8 cellular contexts compared by ENCODE assay signal in genomic region chr9:94259077-94259847, GRCh38. TPM values are rescaled to one million over a fixed set of nuclear protein-coding genes. Genes with fewer than 3 reads are reported as not detected.
A peak's percentile ranks its signal among the peaks of the same experiment; 100 is the strongest.
DNase-seq lines count a peak whose midpoint lies in the region; ATAC-seq and TF ChIP-seq lines count a peak whose summit lies in the region.

TSS of gene ZNF169 (plus strand) at chr9:94259298. CDS start at chr9:94278813, 19,515 bp downstream.

- peaks cover 36% of the 10 kb centered on the region for H3K4me1 Mint-ChIP-seq in activated CD4-positive, alpha-beta memory T cell treated with anti-CD3 and anti-CD28 coated beads for 36 hours (ENCODE audit: low read depth)

- H3K27ac Mint-ChIP-seq in activated CD4-positive, alpha-beta memory T cell treated with anti-CD3 and anti-CD28 coated beads for 36 hours = peak within 1 kb of the TSS; percentile 92

- H3K4me3 ChIP-seq in ectodermal cell (ENCODE audit: insufficient read depth, low read depth, low read length) = peak within 1 kb of the TSS; percentile 82
- H3K4me3 ChIP-seq in lower lobe of right lung = peak within 1 kb of the TSS; percentile 97

- ATAC-seq in GM19328 (IDR thresholded peaks at IDR 0.05; ENCODE audit: unreplicated experiment) (peak; percentile 100), HG03469 (IDR thresholded peaks at IDR 0.05; ENCODE audit: unreplicated experiment) (peak; percentile 98), lower lobe of right lung (peak; percentile 100)

- intact Hi-C loops in activated CD4-positive, alpha-beta memory T cell treated with anti-CD3 and anti-CD28 coated beads for 36 hours (cut with micrococcal nuclease) = loop anchor here (2.0 kb wide), 1 partner anchor 92 kb away; no protein-coding TSS in a partner anchor
- intact Hi-C loops in lower lobe of right lung (cut with DNase I) = no loop called here

- TF ChIP-seq CTCF in C4-2B (conservative IDR thresholded peaks at IDR 0.05) (no peak), lower lobe of right lung (IDR thresholded peaks at IDR 0.05) (no peak)

- H3K36me3 ChIP-seq in ectodermal cell (ENCODE audit: control insufficient read depth, insufficient read depth, low read length) = peaks cover 3% of the 10 kb centered on the region
- no peaks in the 10 kb centered on the region for H3K36me3 ChIP-seq in lower lobe of right lung

- H3K4me1 ChIP-seq in ectodermal cell (ENCODE audit: control insufficient read depth, insufficient read depth, low read length) (no peaks in the 10 kb centered on the region), lower lobe of right lung (peaks cover 15% of the 10 kb centered on the region)

- H3K27me3 ChIP-seq in ectodermal cell (ENCODE audit: control insufficient read depth, insufficient read depth, low read length, poor library complexity, severe bottlenecking) = no peaks in the 10 kb centered on the region
- H3K27me3 ChIP-seq in lower lobe of right lung (ENCODE audit: low read depth) = no peaks in the 10 kb centered on the region

- H3K36me3 Mint-ChIP-seq in activated CD4-positive, alpha-beta memory T cell treated with anti-CD3 and anti-CD28 coated beads for 36 hours = peaks cover 10% of the 10 kb centered on the region

- H3K9me3 Mint-ChIP-seq in activated CD4-positive, alpha-beta memory T cell treated with anti-CD3 and anti-CD28 coated beads for 36 hours = no peaks in the 10 kb centered on the region

- DNase-seq in NCI-H748 treated with DMSO at 0.1 percent for 48 hours (lab: John Stamatoyannopoulos, UW) (peak; percentile 62), lower lobe of right lung (peak; percentile 96)
- DNase-seq in activated CD4-positive, alpha-beta memory T cell treated with anti-CD3 and anti-CD28 coated beads for 36 hours = peak; percentile 94
- peak; percentile 68 to 76 (median 71) for DNase-seq in stimulated activated CD4-positive, alpha-beta T cell treated with anti-CD3 and anti-CD28 coated beads, TNF-alpha, amount 100 ng/mL, for 1 hour (ENCODE audit: low read depth in 3 of 3, low spot score in 1 of 3)

- peak within 1 kb of the TSS; percentile 100 for H3K4me3 Mint-ChIP-seq in activated CD4-positive, alpha-beta memory T cell treated with anti-CD3 and anti-CD28 coated beads for 36 hours

- 2 to 4% methylated on average over 48 of the region's 49 CpGs for WGBS in ectodermal cell, 2 experiments

- H3K27ac ChIP-seq in C4-2B (peak within 1 kb of the TSS; percentile 73), ectodermal cell (ENCODE audit: insufficient read depth, low read depth, low read length, poor library complexity, severe bottlenecking) (no peak within 1 kb of the TSS), lower lobe of right lung (peak within 1 kb of the TSS; percentile 83)

- POLR2A ChIA-PET in activated CD4-positive, alpha-beta memory T cell treated with anti-CD3 and anti-CD28 coated beads for 36 hours (lab: Charles Lee) = no interaction called here

- H3K27me3 Mint-ChIP-seq in activated CD4-positive, alpha-beta memory T cell treated with anti-CD3 and anti-CD28 coated beads for 36 hours = peaks cover 4% of the 10 kb centered on the region

- H3K9me3 ChIP-seq in ectodermal cell (ENCODE audit: control insufficient read depth, low read length) (no peaks in the 10 kb centered on the region), lower lobe of right lung (no peaks in the 10 kb centered on the region)

- CTCF ChIA-PET in activated CD4-positive, alpha-beta memory T cell treated with anti-CD3 and anti-CD28 coated beads for 36 hours (lab: Charles Lee) = no interaction called here

RNA-seq across cellular contexts. Expression of gene ZNF169, which starts in this region (rescaled TPM):
- 1 to 10 TPM; 5.7 to 6.0 TPM for total RNA-seq in activated CD4-positive, alpha-beta memory T cell treated with anti-CD3 and anti-CD28 coated beads for 36 hours
- 10.4 TPM for polyA plus RNA-seq in ectodermal cell (2013, experiment 1 of 4)
- 11.5 TPM for polyA plus RNA-seq in ectodermal cell (2013, experiment 2 of 4)
- 7.1 TPM for polyA plus RNA-seq in ectodermal cell (2013, experiment 3 of 4)
- 8.4 TPM for polyA plus RNA-seq in ectodermal cell (2013, experiment 4 of 4)
- 6.1 TPM for total RNA-seq in lower lobe of right lung
